1 cellular context compared by ENCODE assay signal in the genomic region with DNA sequence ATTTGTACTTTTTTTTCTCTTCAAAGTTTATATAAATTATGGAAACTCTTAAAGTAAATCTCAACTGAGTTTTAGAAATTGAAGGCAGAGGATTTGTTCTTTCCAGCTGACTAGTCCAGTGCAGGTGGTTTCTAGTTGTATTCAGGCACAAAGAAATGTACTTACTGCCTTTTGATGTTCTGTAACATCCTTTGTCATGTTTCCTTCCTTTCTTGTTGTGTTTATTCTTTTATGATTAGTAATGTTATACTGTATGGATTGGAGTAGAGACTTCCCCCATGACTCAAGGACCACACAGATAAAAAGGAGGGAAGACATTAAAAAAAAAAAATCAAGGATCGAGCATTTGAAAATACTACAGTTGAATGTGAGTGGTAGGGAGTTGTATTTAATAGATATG.
TF ChIP-seq lines count a peak whose summit lies in the region.

No MANE protein-coding gene starts in this region.

TF ChIP-seq in WTC11, 78 proteins besides CTCF, POLR2A, EP300 and RAD21 (continued from another document):
- TF ChIP-seq, protein P1, sequence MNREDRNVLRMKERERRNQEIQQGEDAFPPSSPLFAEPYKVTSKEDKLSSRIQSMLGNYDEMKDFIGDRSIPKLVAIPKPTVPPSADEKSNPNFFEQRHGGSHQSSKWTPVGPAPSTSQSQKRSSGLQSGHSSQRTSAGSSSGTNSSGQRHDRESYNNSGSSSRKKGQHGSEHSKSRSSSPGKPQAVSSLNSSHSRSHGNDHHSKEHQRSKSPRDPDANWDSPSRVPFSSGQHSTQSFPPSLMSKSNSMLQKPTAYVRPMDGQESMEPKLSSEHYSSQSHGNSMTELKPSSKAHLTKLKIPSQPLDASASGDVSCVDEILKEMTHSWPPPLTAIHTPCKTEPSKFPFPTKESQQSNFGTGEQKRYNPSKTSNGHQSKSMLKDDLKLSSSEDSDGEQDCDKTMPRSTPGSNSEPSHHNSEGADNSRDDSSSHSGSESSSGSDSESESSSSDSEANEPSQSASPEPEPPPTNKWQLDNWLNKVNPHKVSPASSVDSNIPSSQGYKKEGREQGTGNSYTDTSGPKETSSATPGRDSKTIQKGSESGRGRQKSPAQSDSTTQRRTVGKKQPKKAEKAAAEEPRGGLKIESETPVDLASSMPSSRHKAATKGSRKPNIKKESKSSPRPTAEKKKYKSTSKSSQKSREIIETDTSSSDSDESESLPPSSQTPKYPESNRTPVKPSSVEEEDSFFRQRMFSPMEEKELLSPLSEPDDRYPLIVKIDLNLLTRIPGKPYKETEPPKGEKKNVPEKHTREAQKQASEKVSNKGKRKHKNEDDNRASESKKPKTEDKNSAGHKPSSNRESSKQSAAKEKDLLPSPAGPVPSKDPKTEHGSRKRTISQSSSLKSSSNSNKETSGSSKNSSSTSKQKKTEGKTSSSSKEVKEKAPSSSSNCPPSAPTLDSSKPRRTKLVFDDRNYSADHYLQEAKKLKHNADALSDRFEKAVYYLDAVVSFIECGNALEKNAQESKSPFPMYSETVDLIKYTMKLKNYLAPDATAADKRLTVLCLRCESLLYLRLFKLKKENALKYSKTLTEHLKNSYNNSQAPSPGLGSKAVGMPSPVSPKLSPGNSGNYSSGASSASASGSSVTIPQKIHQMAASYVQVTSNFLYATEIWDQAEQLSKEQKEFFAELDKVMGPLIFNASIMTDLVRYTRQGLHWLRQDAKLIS (CRISPR knock-in tag; IDR thresholded peaks at IDR 0.05; ENCODE audit: borderline replicate concordance) = no peak
- TF ChIP-seq KAT7 (CRISPR knock-in tag; IDR thresholded peaks at IDR 0.05; ENCODE audit: borderline replicate concordance) (no peak), TCF7 (CRISPR knock-in tag; IDR thresholded peaks at IDR 0.05; ENCODE audit: low read depth) (no peak), SMAD3 (CRISPR knock-in tag; IDR thresholded peaks at IDR 0.05; ENCODE audit: borderline replicate concordance) (no peak)
- TF ChIP-seq, protein P2, sequence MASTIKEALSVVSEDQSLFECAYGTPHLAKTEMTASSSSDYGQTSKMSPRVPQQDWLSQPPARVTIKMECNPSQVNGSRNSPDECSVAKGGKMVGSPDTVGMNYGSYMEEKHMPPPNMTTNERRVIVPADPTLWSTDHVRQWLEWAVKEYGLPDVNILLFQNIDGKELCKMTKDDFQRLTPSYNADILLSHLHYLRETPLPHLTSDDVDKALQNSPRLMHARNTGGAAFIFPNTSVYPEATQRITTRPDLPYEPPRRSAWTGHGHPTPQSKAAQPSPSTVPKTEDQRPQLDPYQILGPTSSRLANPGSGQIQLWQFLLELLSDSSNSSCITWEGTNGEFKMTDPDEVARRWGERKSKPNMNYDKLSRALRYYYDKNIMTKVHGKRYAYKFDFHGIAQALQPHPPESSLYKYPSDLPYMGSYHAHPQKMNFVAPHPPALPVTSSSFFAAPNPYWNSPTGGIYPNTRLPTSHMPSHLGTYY (CRISPR knock-in tag; IDR thresholded peaks at IDR 0.05) = no peak
